24 cellular contexts compared by ENCODE assay signal in the genomic region with DNA sequence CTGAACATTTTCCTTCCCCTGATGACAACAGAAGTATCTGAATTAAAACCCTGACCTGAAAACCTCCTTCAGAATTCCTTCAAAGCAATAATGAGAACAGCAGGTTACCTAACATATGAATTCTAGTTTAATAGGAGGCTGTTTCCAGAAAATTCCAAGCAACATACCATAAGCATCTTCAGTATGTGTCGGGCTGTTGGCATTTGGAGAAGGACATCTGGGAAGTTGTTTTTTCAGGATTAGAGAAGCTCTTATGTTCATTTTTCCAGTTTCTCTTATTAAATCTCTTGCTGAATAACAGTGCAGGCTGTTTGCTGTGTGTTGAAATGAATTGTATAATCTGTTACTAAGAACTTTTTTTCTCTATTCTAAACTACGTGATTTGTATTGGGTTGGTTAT.
"Had no signal": no experiment of that assay in that cellular context is flagged by ENCODE, and none has a peak within 500 bp of the region (broad histone marks: within the 10 kb centered on the region; RNA-seq: fewer than 3 reads in every experiment).

No MANE protein-coding gene starts in this region.

- H3K9me3 Mint-ChIP-seq: activated T-helper 1 cell treated with anti-CD3 and anti-CD28 coated beads, Interleukin-12 subunit alpha, Interleukin-12 subunit beta, Interleukin-2, Interleukin-4 antibody, amounts not matched to agents 30 ng/mL and 10 ng/mL and 1 ng/mL, durations not matched to agents 14 hours and 24 hours and 36 hours; dendritic cell treated with granulocyte-macrophage colony-stimulating factor and Interleukin-4, amounts not matched to agents 40 ng/mL and 50 ng/mL, for 4 days had no signal

- H3K4me3 Mint-ChIP-seq: activated T-helper 1 cell treated with anti-CD3 and anti-CD28 coated beads, Interleukin-12 subunit alpha, Interleukin-12 subunit beta, Interleukin-2, Interleukin-4 antibody, amounts not matched to agents 30 ng/mL and 10 ng/mL and 1 ng/mL, durations not matched to agents 14 hours and 24 hours and 36 hours; central memory CD8-positive, alpha-beta T cell; dendritic cell treated with granulocyte-macrophage colony-stimulating factor and Interleukin-4, amounts not matched to agents 40 ng/mL and 50 ng/mL, for 4 days; endodermal cell; natural killer cell treated with Interleukin-12 subunit alpha and Interleukin-12 subunit beta and Interleukin-15 and Interleukin-18, amount 100 ng/mL, for 72 hours had no signal

- H3K27me3 Mint-ChIP-seq: central memory CD8-positive, alpha-beta T cell; dendritic cell treated with granulocyte-macrophage colony-stimulating factor and Interleukin-4, amounts not matched to agents 40 ng/mL and 50 ng/mL, for 4 days; natural killer cell treated with Interleukin-12 subunit alpha and Interleukin-12 subunit beta and Interleukin-15 and Interleukin-18, amount 100 ng/mL, for 72 hours had no signal

- H3K36me3 Mint-ChIP-seq: natural killer cell treated with Interleukin-12 subunit alpha and Interleukin-12 subunit beta and Interleukin-15 and Interleukin-18, amount 100 ng/mL, for 72 hours had no signal

- H3K4me3 ChIP-seq: gastrocnemius medialis, mucosa of descending colon, right atrium auricular region, suprapubic skin, tibial artery, upper lobe of right lung had no signal

- ATAC-seq: esophagus mucosa; gastrocnemius medialis; left cardiac atrium; left ventricle myocardium superior; mucosa of descending colon; natural killer cell treated with Interleukin-12 subunit alpha and Interleukin-12 subunit beta and Interleukin-15 and Interleukin-18, amount 100 ng/mL, for 72 hours; upper lobe of right lung had no signal

- H3K4me1 Mint-ChIP-seq: central memory CD8-positive, alpha-beta T cell had no signal

- DNase-seq: activated CD4-positive, alpha-beta T cell treated with anti-CD3 and anti-CD28 coated beads for 48 hours; activated CD4-positive, alpha-beta T cell treated with anti-CD3 and anti-CD28 coated beads, Interleukin-2, amount 50 U/mL, for 48 hours; activated CD8-positive, alpha-beta memory T cell treated with anti-CD3 and anti-CD28 coated beads for 24 hours; activated gamma-delta T cell; activated naive CD4-positive, alpha-beta T cell treated with anti-CD3 and anti-CD28 coated beads, Interleukin-2, amount 50 U/mL, for 16 hours; endodermal cell; gastrocnemius medialis; hippocampal formation; left cardiac atrium; left ventricle myocardium superior; mucosa of descending colon; stimulated activated CD4-positive, alpha-beta T cell treated with anti-CD3 and anti-CD28 coated beads, Interleukin-15, amount 100 ng/mL, for 24 hours; stimulated activated CD4-positive, alpha-beta T cell treated with anti-CD3 and anti-CD28 coated beads, Interleukin-2, amount 100 ng/mL, for 24 hours; stimulated activated naive CD4-positive, alpha-beta T cell; T-helper 9 cell; tibial artery; upper lobe of right lung had no signal
